ENCODE assay signal across 9 cellular contexts in the genomic region with DNA sequence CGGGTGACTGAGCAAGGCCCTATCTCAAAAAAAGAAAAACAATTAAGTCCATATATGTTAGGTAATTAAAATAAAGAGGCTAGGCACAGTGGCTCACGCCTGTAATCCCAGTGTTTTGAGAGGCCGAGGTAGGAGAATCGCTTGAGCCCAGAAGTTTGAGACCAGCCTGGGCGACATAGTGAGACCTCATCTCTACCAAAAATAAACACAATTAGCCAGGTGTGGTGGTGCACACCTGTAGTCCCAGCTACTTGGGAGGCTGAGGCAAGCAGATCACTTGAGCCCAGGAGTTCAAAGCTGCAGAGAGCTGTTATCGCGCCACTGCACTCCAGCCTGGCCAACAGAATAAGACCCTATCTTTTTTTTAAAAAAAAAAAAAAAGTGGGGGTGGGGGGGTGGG.
"Had no signal": no experiment of that assay in that cellular context is flagged by ENCODE, and none has a peak within 500 bp of the region (broad histone marks: within the 10 kb centered on the region; RNA-seq: fewer than 3 reads in every experiment).

No MANE protein-coding gene starts in this region.

- H3K36me3 Mint-ChIP-seq: IgD-negative memory B cell had no signal

- H3K9me3 ChIP-seq: HAP-1 had no signal

- H3K27me3 Mint-ChIP-seq: IgD-negative memory B cell had no signal

- H3K4me3 ChIP-seq: GM23248, HAP-1 had no signal

- H3K4me1 ChIP-seq: HAP-1 had no signal

- ATAC-seq: HCT116, HepG2 had no signal

- H3K27ac Mint-ChIP-seq: HFFc6 had no signal

- H3K36me3 ChIP-seq: HAP-1 had no signal

- DNase-seq: GM23248, GOT3, H7, HFFc6 had no signal

- FAIRE-seq: HepG2 had no signal

- H3K4me3 Mint-ChIP-seq: HFFc6, IgD-negative memory B cell had no signal

- H3K27ac ChIP-seq: GM23248, HL-60 had no signal

- H3K9me3 Mint-ChIP-seq: HFFc6, IgD-negative memory B cell had no signal
